Comparison of ENCODE assay signal across 8 cellular contexts in the genomic region with DNA sequence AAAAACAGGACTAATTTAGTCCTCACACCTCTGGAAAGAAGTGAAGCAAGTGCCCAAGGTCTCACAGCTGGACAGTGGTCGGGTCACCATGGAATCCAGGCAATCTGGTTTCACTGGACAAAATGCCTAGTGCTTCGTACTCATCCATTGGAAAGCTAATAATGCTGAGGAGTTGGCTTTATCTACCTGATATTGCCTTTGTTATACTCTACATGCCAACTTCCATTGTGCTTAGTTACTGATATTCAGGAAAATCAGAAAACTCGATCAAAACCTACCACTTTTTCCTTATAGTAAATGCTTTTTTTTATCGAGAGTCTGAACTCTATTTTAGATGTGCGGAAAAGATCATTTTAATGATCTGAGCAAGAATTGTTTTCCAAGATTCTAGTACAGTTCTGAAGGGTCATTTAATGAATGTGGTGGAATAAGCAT. TPM values are rescaled to one million over a fixed set of nuclear protein-coding genes. Genes with fewer than 3 reads are reported as not detected.
DNase-seq lines count a peak whose midpoint lies in the region; ATAC-seq, FAIRE-seq and TF ChIP-seq lines count a peak whose summit lies in the region.

No MANE protein-coding gene starts in this region.

- POLR2A ChIA-PET in A673 (lab: Charles Lee; ENCODE audit: low non-redundant PET), result no interaction called here
- POLR2A ChIA-PET in HEK293 (lab: Yijun Ruan, JAX), result interaction anchor here (0.7 to 1.7 kb wide), 6 partner anchors 28 to 237 kb away, joined by 3 to 11 read pairs (median 4); partner anchors contain the start of genes ORC3, RARS2, SLC35A1 and SMIM8

- no peak overlapping the region for H2BK15ac ChIP-seq in mesendoderm (replicated peaks; ENCODE audit: low read depth)

- FAIRE-seq in RCC 7860 (lab: Jason Lieb, UNC), result no peak

- H3K4ac ChIP-seq in mesendoderm (ENCODE audit: low read depth, low read length), result peak overlapping the region; percentile 88

- peak overlapping the region; percentile 95 for H3K18ac ChIP-seq in mesendoderm (ENCODE audit: low read length)

- H3K27ac ChIP-seq in A673 (ENCODE audit: low read depth, low read length, poor library complexity, severe bottlenecking) (no peak overlapping the region), HEK293 (ENCODE audit: extremely low read depth, low read depth, low read length) (peak overlapping the region; percentile 56), mesendoderm (ENCODE audit: low read depth, low read length) (no peak overlapping the region)

- H3K36me3 ChIP-seq in A673 (ENCODE audit: insufficient read depth, low read length, poor library complexity, severe bottlenecking), result no peaks in the 10 kb centered on the region
- no peaks in the 10 kb centered on the region for H3K36me3 ChIP-seq in HEK293 (ENCODE audit: control insufficient read depth in 2 of 2, insufficient read depth in 1 of 2, low read length in 2 of 2)
- H3K36me3 ChIP-seq in mesendoderm (ENCODE audit: control insufficient read depth, insufficient read depth, low read length), result no peaks in the 10 kb centered on the region

- no peak for TF ChIP-seq CTCF in A673 (conservative IDR thresholded peaks at IDR 0.05; ENCODE audit: low read depth, low read length)
- TF ChIP-seq CTCF in HEK293 (tag by site-specific recombination; IDR thresholded peaks at IDR 0.05), result no peak
- no peak for TF ChIP-seq CTCF in astrocyte of the cerebellum (IDR thresholded peaks at IDR 0.05; ENCODE audit: low read depth, low read length, missing control alignments)

- intact Hi-C loops in A673 (cut with micrococcal nuclease; ENCODE audit: unreplicated experiment), result no loop called here

- peak overlapping the region; percentile 63 for H3K9ac ChIP-seq in mesendoderm (ENCODE audit: low read length)

- WGBS in mesendoderm (ENCODE audit: extremely low coverage, insufficient coverage, low lambda C conversion rate), result no CpG with 5 or more reads among the region's 5 CpGs

- no peaks in the 10 kb centered on the region for H3K79me1 ChIP-seq in mesendoderm (ENCODE audit: low read length)

- DNase-seq in A673 (ENCODE audit: low spot score) (no peak), astrocyte of the cerebellum (ENCODE audit: low read depth) (no peak), mesendoderm (no peak), putamen (ENCODE audit: low spot score) (no peak), RCC 7860 (ENCODE audit: low spot score) (no peak)
- no peak for DNase-seq in stimulated activated CD4-positive, alpha-beta T cell treated with anti-CD3 and anti-CD28 coated beads, Interleukin-1b, Interleukin-23, amount 100 ng/mL, for 48 hours

- no TSS peak for BruUV-seq in A673 (replicated peaks; lab: Mats Ljungman, UMichigan)

- H2BK5ac ChIP-seq in mesendoderm (ENCODE audit: low read length), result no peak overlapping the region

- H3K4me3 ChIP-seq in A673 (ENCODE audit: low read depth, low read length, poor library complexity, severe bottlenecking), result peak overlapping the region; percentile 65
- peak overlapping the region; percentile 94 for H3K4me3 ChIP-seq in HEK293 (ENCODE audit: low read depth, low read length)
- peak overlapping the region; percentile 87 for H3K4me3 ChIP-seq in astrocyte of the cerebellum (ENCODE audit: low read depth, low read length)
- peak overlapping the region; percentile 32 for H3K4me3 ChIP-seq in mesendoderm (ENCODE audit: low read length)

- H3K9me3 ChIP-seq in A673 (ENCODE audit: low read depth, low read length, poor library complexity, severe bottlenecking) (no peaks in the 10 kb centered on the region), HEK293 (ENCODE audit: control insufficient read depth, insufficient read depth, low read depth, low read length) (no peaks in the 10 kb centered on the region)

- CTCF ChIA-PET in A673 (lab: Charles Lee), result interaction anchor here (0.8 kb wide), 1 partner anchor 16 kb away, joined by 3 read pairs; no protein-coding TSS in a partner anchor
- CTCF ChIA-PET in HEK293 (lab: Yijun Ruan, JAX), result interaction anchor here (0.7 to 1.6 kb wide), 5 partner anchors 16 to 830 kb away, joined by 3 to 6 read pairs (median 5); no protein-coding TSS in a partner anchor

- H3K27me3 ChIP-seq in A673 (replicated peaks; ENCODE audit: insufficient read depth, low read depth, low read length, poor library complexity) (peaks cover 13% of the 10 kb centered on the region), mesendoderm (ENCODE audit: insufficient read depth, low read length, poor library complexity) (no peaks in the 10 kb centered on the region)

- H3K79me2 ChIP-seq in mesendoderm (ENCODE audit: control insufficient read depth, insufficient read depth, low read length), result no peaks in the 10 kb centered on the region

- no peak overlapping the region for H2AK5ac ChIP-seq in mesendoderm (ENCODE audit: low read length)

- no peak overlapping the region for H2BK120ac ChIP-seq in mesendoderm (ENCODE audit: low read depth, low read length)

- H3K4me1 ChIP-seq in A673 (ENCODE audit: insufficient read depth, low read length, poor library complexity, severe bottlenecking), result no peaks in the 10 kb centered on the region
- H3K4me1 ChIP-seq in HEK293 (ENCODE audit: control insufficient read depth, insufficient read depth, low read length), result 0 out of 2 replicates have a peak, but pooled peaks cover 3% of the 10 kb centered on the region
- H3K4me1 ChIP-seq in mesendoderm (ENCODE audit: control insufficient read depth, low read depth, low read length), result no peaks in the 10 kb centered on the region

- H4K5ac ChIP-seq in mesendoderm (ENCODE audit: low read length), result no peak overlapping the region

- in situ Hi-C loops in astrocyte of the cerebellum (cut with HindIII; ENCODE audit: low sequenced_read_pairs), result no loop called here

- no peak overlapping the region for H3K23ac ChIP-seq in mesendoderm (ENCODE audit: low read length)

- no peak for ATAC-seq in GM21737 (IDR thresholded peaks at IDR 0.05; ENCODE audit: unreplicated experiment)

- no peak overlapping the region for H4K8ac ChIP-seq in mesendoderm (ENCODE audit: low read depth, low read length)

- peak overlapping the region; percentile 8 for H3K4me2 ChIP-seq in mesendoderm (ENCODE audit: low read length)

- peak overlapping the region; percentile 84 for H3K56ac ChIP-seq in mesendoderm (ENCODE audit: low read length)

TF ChIP-seq in HEK293, 187 proteins besides CTCF, POLR2A, EP300 and RAD21 (continues in another document):
- TF ChIP-seq ZBTB20 (tag by site-specific recombination; IDR thresholded peaks at IDR 0.05), result no peak
- TF ChIP-seq ZSCAN16 (tag by site-specific recombination; IDR thresholded peaks at IDR 0.05), result no peak
- TF ChIP-seq, protein P1, sequence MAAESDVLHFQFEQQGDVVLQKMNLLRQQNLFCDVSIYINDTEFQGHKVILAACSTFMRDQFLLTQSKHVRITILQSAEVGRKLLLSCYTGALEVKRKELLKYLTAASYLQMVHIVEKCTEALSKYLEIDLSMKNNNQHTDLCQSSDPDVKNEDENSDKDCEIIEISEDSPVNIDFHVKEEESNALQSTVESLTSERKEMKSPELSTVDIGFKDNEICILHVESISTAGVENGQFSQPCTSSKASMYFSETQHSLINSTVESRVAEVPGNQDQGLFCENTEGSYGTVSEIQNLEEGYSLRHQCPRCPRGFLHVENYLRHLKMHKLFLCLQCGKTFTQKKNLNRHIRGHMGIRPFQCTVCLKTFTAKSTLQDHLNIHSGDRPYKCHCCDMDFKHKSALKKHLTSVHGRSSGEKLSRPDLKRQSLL (tag by site-specific recombination; IDR thresholded peaks at IDR 0.05), result no peak
- no peak for TF ChIP-seq ZNF112 (tag by site-specific recombination; IDR thresholded peaks at IDR 0.05)
- no peak for TF ChIP-seq TRIM28 (IDR thresholded peaks at IDR 0.05; ENCODE audit: borderline replicate concordance, low read length)
- TF ChIP-seq, protein P2, sequence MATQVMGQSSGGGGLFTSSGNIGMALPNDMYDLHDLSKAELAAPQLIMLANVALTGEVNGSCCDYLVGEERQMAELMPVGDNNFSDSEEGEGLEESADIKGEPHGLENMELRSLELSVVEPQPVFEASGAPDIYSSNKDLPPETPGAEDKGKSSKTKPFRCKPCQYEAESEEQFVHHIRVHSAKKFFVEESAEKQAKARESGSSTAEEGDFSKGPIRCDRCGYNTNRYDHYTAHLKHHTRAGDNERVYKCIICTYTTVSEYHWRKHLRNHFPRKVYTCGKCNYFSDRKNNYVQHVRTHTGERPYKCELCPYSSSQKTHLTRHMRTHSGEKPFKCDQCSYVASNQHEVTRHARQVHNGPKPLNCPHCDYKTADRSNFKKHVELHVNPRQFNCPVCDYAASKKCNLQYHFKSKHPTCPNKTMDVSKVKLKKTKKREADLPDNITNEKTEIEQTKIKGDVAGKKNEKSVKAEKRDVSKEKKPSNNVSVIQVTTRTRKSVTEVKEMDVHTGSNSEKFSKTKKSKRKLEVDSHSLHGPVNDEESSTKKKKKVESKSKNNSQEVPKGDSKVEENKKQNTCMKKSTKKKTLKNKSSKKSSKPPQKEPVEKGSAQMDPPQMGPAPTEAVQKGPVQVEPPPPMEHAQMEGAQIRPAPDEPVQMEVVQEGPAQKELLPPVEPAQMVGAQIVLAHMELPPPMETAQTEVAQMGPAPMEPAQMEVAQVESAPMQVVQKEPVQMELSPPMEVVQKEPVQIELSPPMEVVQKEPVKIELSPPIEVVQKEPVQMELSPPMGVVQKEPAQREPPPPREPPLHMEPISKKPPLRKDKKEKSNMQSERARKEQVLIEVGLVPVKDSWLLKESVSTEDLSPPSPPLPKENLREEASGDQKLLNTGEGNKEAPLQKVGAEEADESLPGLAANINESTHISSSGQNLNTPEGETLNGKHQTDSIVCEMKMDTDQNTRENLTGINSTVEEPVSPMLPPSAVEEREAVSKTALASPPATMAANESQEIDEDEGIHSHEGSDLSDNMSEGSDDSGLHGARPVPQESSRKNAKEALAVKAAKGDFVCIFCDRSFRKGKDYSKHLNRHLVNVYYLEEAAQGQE (tag by site-specific recombination; IDR thresholded peaks at IDR 0.05), result 0 out of 2 replicates have a peak, but pooled peaks have one; percentile 11
- 0 out of 2 replicates have a peak, but pooled peaks have one; percentile 37 for TF ChIP-seq PRDM1 (tag by site-specific recombination; IDR thresholded peaks at IDR 0.05)
- no peak for TF ChIP-seq ZBTB21 (tag by site-specific recombination; IDR thresholded peaks at IDR 0.05)

RNA-seq across cellular contexts. Expression of gene CFAP206, which starts 1.0 kb away (rescaled TPM):
- 0.61 TPM in 1 of 2 replicates, not detected in the other for total RNA-seq in A673 (2021)
- polyA plus RNA-seq in mesendoderm (2013, experiment 1 of 2), result 0.03 TPM
- polyA plus RNA-seq in mesendoderm (2013, experiment 2 of 2), result 0.04 TPM

Comparison
In these comparisons a context has a peak if more than half of its experiments do, and no peak if none do; other contexts are left out.
1. H3K4me3 ChIP-seq: peak in every context shown above with its lines; median percentile 94 in HEK293; 87 in astrocyte of the cerebellum; 65 in A673; 32 in mesendoderm.